1 cellular context compared by ENCODE assay signal in genomic region chr15:67031321-67031720, GRCh38.
TF ChIP-seq lines count a peak whose summit lies in the region.

No MANE protein-coding gene starts in this region.

TF ChIP-seq in GM23338, 12 proteins besides CTCF, POLR2A, EP300 and RAD21 (continued from another document):
- TF ChIP-seq ETS1 (IDR thresholded peaks at IDR 0.05): no peak
TF ChIP-seq in GM23338: peak in this region for 0.
